Comparison of ENCODE assay signal across 8 cellular contexts in the genomic region with DNA sequence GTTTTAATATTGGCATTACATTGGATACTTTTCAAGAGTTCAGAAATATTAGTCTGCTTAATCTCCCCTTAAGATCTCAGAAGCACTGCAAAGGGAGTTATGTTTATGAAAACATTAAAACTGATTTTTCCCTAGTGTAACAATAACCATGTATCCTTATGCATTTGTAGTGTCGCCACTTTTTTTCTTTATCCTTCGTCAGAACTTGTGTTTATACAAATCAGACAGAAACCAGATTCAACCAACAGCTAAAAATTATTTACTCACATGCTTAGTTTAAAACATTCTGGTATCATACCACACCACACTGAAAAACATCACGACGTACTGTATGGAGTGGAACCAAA. TPM values are rescaled to one million over a fixed set of nuclear protein-coding genes. Genes with fewer than 3 reads are reported as not detected.
A peak's percentile ranks its signal among the peaks of the same experiment; 100 is the strongest.
DNase-seq lines count a peak whose midpoint lies in the region; ATAC-seq and TF ChIP-seq lines count a peak whose summit lies in the region.

No MANE protein-coding gene starts in this region.

- H4K20me1 ChIP-seq in DOHH2 (ENCODE audit: control insufficient read depth, insufficient read depth, low read depth, low read length), result peaks cover 35% of the 10 kb centered on the region

- H3K4me2 ChIP-seq in DOHH2 (ENCODE audit: low read length), result peak overlapping the region; percentile 94

- TF ChIP-seq CTCF in DOHH2 (IDR thresholded peaks at IDR 0.05; ENCODE audit: low read depth, low read length, poor library complexity, severe bottlenecking) (no peak), epithelial cell of proximal tubule (conservative IDR thresholded peaks at IDR 0.05; ENCODE audit: low read depth, low read length) (no peak), prostate gland (IDR thresholded peaks at IDR 0.05) (no peak)

- H3K27me3 ChIP-seq in DOHH2 (ENCODE audit: control insufficient read depth, low read length) (no peaks in the 10 kb centered on the region), prostate gland (replicated peaks; ENCODE audit: insufficient read depth) (no peaks in the 10 kb centered on the region)

- H3K4me1 ChIP-seq in DOHH2 (ENCODE audit: control insufficient read depth, low read length) (peaks cover 70% of the 10 kb centered on the region), prostate gland (replicated peaks) (no peaks in the 10 kb centered on the region)

- peaks cover 66% of the 10 kb centered on the region for H3K79me2 ChIP-seq in DOHH2 (ENCODE audit: control insufficient read depth, low read length)

- ATAC-seq in HG02973 (IDR thresholded peaks at IDR 0.05; ENCODE audit: unreplicated experiment) (no peak), HG03175 (IDR thresholded peaks at IDR 0.05; ENCODE audit: unreplicated experiment) (no peak)

- intact Hi-C loops in prostate gland (cut with DNase I), result loop anchor here (5.0 to 10.0 kb wide), 2 partner anchors 102 to 250 kb away; a partner anchor contains a TSS

- H3K4me3 ChIP-seq in DOHH2 (ENCODE audit: low read length) (peak overlapping the region; percentile 86), epithelial cell of proximal tubule (ENCODE audit: low read depth, low read length) (peak overlapping the region; percentile 69), prostate gland (peak overlapping the region; percentile 78 to 96)

- WGBS in prostate gland, result 9% methylated on average over 4 of the region's 4 CpGs

- no peaks in the 10 kb centered on the region for H3K9me2 ChIP-seq in DOHH2 (replicated peaks; ENCODE audit: control insufficient read depth, low read length)

- H3K27ac ChIP-seq in DOHH2 (ENCODE audit: low read depth, low read length) (peak overlapping the region; percentile 79), prostate gland (peak overlapping the region; percentile 95 to 98)

- H3K9me3 ChIP-seq in DOHH2 (ENCODE audit: control insufficient read depth, insufficient read depth, low read length) (no peaks in the 10 kb centered on the region), prostate gland (no peaks in the 10 kb centered on the region)

- no peak for TF ChIP-seq POLR2A in prostate gland (IDR thresholded peaks at IDR 0.05)

- H3K36me3 ChIP-seq in DOHH2 (ENCODE audit: control insufficient read depth, low read length) (peaks cover 38% of the 10 kb centered on the region), prostate gland (no peaks in the 10 kb centered on the region)

- DNase-seq in RKO (ENCODE audit: low spot score) (peak; percentile 28), epithelial cell of proximal tubule (ENCODE audit: low read depth) (no peak), prostate gland (ENCODE audit: low spot score) (no peak), anterior cingulate cortex (lab: John Stamatoyannopoulos, UW) (no peak), NCI-H2081 (lab: John Stamatoyannopoulos, UW) (no peak)

- peaks cover 25% of the 10 kb centered on the region for H3F3A ChIP-seq in DOHH2 (ENCODE audit: control insufficient read depth, insufficient read depth)

RNA-seq across cellular contexts. Expression of a gene that starts 1.3 kb away (rescaled TPM):
- total RNA-seq in epithelial cell of proximal tubule (21.7 and 29.4 TPM in 2 replicates), prostate gland (100 to 1,000 TPM in 1 of 2 donors, 10 to 100 TPM in 1; 71.7 to 100 TPM)
